ENCODE assay signal across 9 cellular contexts in genomic region chr19:53365134-53365898, GRCh38. TPM values are rescaled to one million over a fixed set of nuclear protein-coding genes. Genes with fewer than 3 reads are reported as not detected.
A peak's percentile ranks its signal among the peaks of the same experiment; 100 is the strongest.
DNase-seq lines count a peak whose midpoint lies in the region; ATAC-seq, FAIRE-seq and TF ChIP-seq lines count a peak whose summit lies in the region.
"Had no signal": no experiment of that assay in that cellular context is flagged by ENCODE, and none has a peak within 500 bp of the region (broad histone marks: within the 10 kb centered on the region; RNA-seq: fewer than 3 reads in every experiment).

Gene ZNF525 (plus strand): TSS chr19:53365705. CDS start chr19:53372282, 6,577 bp downstream.

- peak within 1 kb of the TSS; percentile 88 for H3K9ac ChIP-seq in BLaER1

- H4K20me1 ChIP-seq in BLaER1, result no peaks in the 10 kb centered on the region

- no peaks in the 10 kb centered on the region for H3K27me3 Mint-ChIP-seq in activated CD8-positive, alpha-beta T cell treated with anti-CD3 and anti-CD28 coated beads for 36 hours

- H3K4me1 Mint-ChIP-seq in activated CD8-positive, alpha-beta T cell treated with anti-CD3 and anti-CD28 coated beads for 36 hours (ENCODE audit: low read depth), result peaks cover 24% of the 10 kb centered on the region

- ATAC-seq in HG03442 (IDR thresholded peaks at IDR 0.05; ENCODE audit: unreplicated experiment), result peak; percentile 98
- peak; percentile 100 for ATAC-seq in activated CD8-positive, alpha-beta T cell treated with anti-CD3 and anti-CD28 coated beads for 36 hours

- H3K4me3 ChIP-seq in BLaER1, result peak within 1 kb of the TSS; percentile 83

- peak within 1 kb of the TSS; percentile 83 for H3K4me2 ChIP-seq in BLaER1

- DNase-seq in GM19239 (ENCODE audit: insufficient read length, low spot score) (peak; percentile 79), NCI-H69 (lab: John Stamatoyannopoulos, UW) (peak; percentile 96), medulla oblongata (ENCODE audit: extremely low spot score) (peak; percentile 88)
- peak; percentile 98 for DNase-seq in activated CD8-positive, alpha-beta T cell treated with anti-CD3 and anti-CD28 coated beads for 36 hours
- peak; percentile 95 for DNase-seq in effector CD4-positive, alpha-beta T cell
- peak; percentile 89 to 94 (median 91) for DNase-seq in stimulated activated CD4-positive, alpha-beta T cell treated with anti-CD3 and anti-CD28 coated beads, TNF-alpha, amount 100 ng/mL, for 48 hours (ENCODE audit: low read depth in 3 of 3)

- peaks cover 24% of the 10 kb centered on the region for H3K9me3 ChIP-seq in BLaER1

- peaks cover 18% of the 10 kb centered on the region for H3K36me3 ChIP-seq in BLaER1

- H3K4me3 Mint-ChIP-seq in activated CD8-positive, alpha-beta T cell treated with anti-CD3 and anti-CD28 coated beads for 36 hours, result peak within 1 kb of the TSS; percentile 93

- H3K4me1 ChIP-seq in BLaER1, result peaks cover 18% of the 10 kb centered on the region

- POLR2A ChIA-PET in activated CD8-positive, alpha-beta T cell treated with anti-CD3 and anti-CD28 coated beads for 36 hours (lab: Charles Lee), result interaction anchor here (0.7 to 1.4 kb wide), 2 partner anchors 17 to 67 kb away, joined by 3 read pairs; no protein-coding TSS in a partner anchor

- FAIRE-seq in GM19239 (lab: Jason Lieb, UNC), result peak; percentile 91
- FAIRE-seq: colon had no signal

- peak; percentile 50 for TF ChIP-seq CTCF in activated CD8-positive, alpha-beta T cell treated with anti-CD3 and anti-CD28 coated beads for 36 hours (IDR thresholded peaks at IDR 0.05)

- peaks cover 5% of the 10 kb centered on the region for H3K9me3 Mint-ChIP-seq in activated CD8-positive, alpha-beta T cell treated with anti-CD3 and anti-CD28 coated beads for 36 hours

- H3K27ac ChIP-seq in BLaER1, result peak within 1 kb of the TSS; percentile 85

- intact Hi-C loops in activated CD8-positive, alpha-beta T cell treated with anti-CD3 and anti-CD28 coated beads for 36 hours (cut with micrococcal nuclease), result no loop called here

- no peaks in the 10 kb centered on the region for H3K27me3 ChIP-seq in BLaER1

- CTCF ChIA-PET in activated CD8-positive, alpha-beta T cell treated with anti-CD3 and anti-CD28 coated beads for 36 hours (lab: Charles Lee), result no interaction called here

- H3K27ac Mint-ChIP-seq in activated CD8-positive, alpha-beta T cell treated with anti-CD3 and anti-CD28 coated beads for 36 hours, result peak within 1 kb of the TSS; percentile 94

- peaks cover 20% of the 10 kb centered on the region for H3K36me3 Mint-ChIP-seq in activated CD8-positive, alpha-beta T cell treated with anti-CD3 and anti-CD28 coated beads for 36 hours (ENCODE audit: low read depth)

RNA-seq across cellular contexts. Expression of gene ZNF525, which starts in this region (rescaled TPM):
- total RNA-seq in activated CD8-positive, alpha-beta T cell treated with anti-CD3 and anti-CD28 coated beads for 36 hours, result 10 to 100 TPM; 23.2 to 26.0 TPM

Comparison
In these comparisons a context has a peak if more than half of its experiments do, and no peak if none do; other contexts are left out.
1. Peak in every context shown above with its lines: DNase-seq, ATAC-seq, H3K4me3 ChIP-seq and H3K27ac ChIP-seq.